Comparison of ENCODE assay signal across 29 cellular contexts in the genomic region with DNA sequence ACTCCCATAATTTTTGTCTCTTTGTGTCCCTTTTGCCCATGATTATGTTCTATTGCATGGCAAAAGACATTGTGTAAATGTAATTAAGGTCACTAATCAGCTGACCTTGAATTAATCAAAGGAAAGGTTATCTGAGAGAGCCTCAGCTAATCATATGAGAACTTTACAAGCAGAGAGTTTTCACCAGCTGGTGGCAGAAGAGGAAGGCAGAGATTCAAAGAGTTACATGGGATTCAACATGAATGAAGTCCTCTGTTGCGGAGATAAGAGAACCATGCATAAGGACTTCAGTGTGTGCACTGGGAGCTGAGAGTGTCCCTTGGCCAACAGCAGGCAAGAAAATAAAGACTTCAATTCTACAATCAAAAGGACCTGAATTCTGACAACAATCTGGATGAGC.
DNase-seq lines count a peak whose midpoint lies in the region; ATAC-seq and TF ChIP-seq lines count a peak whose summit lies in the region.
"Had no signal": no experiment of that assay in that cellular context is flagged by ENCODE, and none has a peak within 500 bp of the region (broad histone marks: within the 10 kb centered on the region; RNA-seq: fewer than 3 reads in every experiment).

No MANE protein-coding gene starts in this region.

- 69 to 75% methylated on average over 1 of the region's 1 CpG for WGBS in body of pancreas, 2 donors

- intact Hi-C loops in body of pancreas (cut with DNase I), result no loop called here

- no peak overlapping the region for H3K27ac ChIP-seq in body of pancreas
- H3K27ac ChIP-seq: ascending aorta, suprapubic skin had no signal

- no peak for TF ChIP-seq POLR2A in body of pancreas (IDR thresholded peaks at IDR 0.05)

- H3K27me3 Mint-ChIP-seq in chondrocyte (ENCODE audit: low read depth) (no peaks in the 10 kb centered on the region), neural crest cell (ENCODE audit: low read depth) (no peaks in the 10 kb centered on the region)
- H3K27me3 Mint-ChIP-seq: activated T-helper 17 cell treated with anti-CD3 and anti-CD28 coated beads, Interleukin-2, amount 50 U/mL, for 72 hours; T-helper 17 cell had no signal

- H3K9me3 ChIP-seq in body of pancreas, result no peaks in the 10 kb centered on the region
- H3K9me3 ChIP-seq: ascending aorta, suprapubic skin had no signal

- no peaks in the 10 kb centered on the region for H3K27me3 ChIP-seq in body of pancreas
- H3K27me3 ChIP-seq: ascending aorta, suprapubic skin had no signal

- no peaks in the 10 kb centered on the region for H3K36me3 ChIP-seq in body of pancreas (replicated peaks in 1 of 2; ENCODE audit: insufficient read depth in 1 of 2, low read depth in 2 of 2)
- H3K36me3 ChIP-seq: ascending aorta, suprapubic skin had no signal

- H3K4me3 Mint-ChIP-seq in chondrocyte (ENCODE audit: unreplicated experiment) (no peak overlapping the region), neural crest cell (peak overlapping the region; percentile 4)
- H3K4me3 Mint-ChIP-seq: activated CD8-positive, alpha-beta T cell treated with anti-CD3 and anti-CD28 coated beads for 36 hours; activated naive CD8-positive, alpha-beta T cell treated with anti-CD3 and anti-CD28 coated beads for 36 hours; activated T-helper 17 cell treated with anti-CD3 and anti-CD28 coated beads, Interleukin-2, amount 50 U/mL, for 72 hours; CD4-positive, CD25-positive, alpha-beta regulatory T cell; stimulated activated memory B cell treated with anti-CD40 and anti-IgM and Interleukin-4, amounts not matched to agents 10 μg/mL and 1 μg/mL and 100 μg/mL, for 72 hours; T-helper 17 cell had no signal

- TF ChIP-seq CTCF in chondrocyte (IDR thresholded peaks at IDR 0.05) (peak; percentile 49), neural crest cell (conservative IDR thresholded peaks at IDR 0.05) (no peak), body of pancreas (IDR thresholded peaks at IDR 0.05) (no peak)

- no peak overlapping the region for H3K27ac Mint-ChIP-seq in chondrocyte (ENCODE audit: unreplicated experiment)
- H3K27ac Mint-ChIP-seq in neural crest cell (ENCODE audit: unreplicated experiment), result peak overlapping the region; percentile 1
- H3K27ac Mint-ChIP-seq: activated CD8-positive, alpha-beta T cell treated with anti-CD3 and anti-CD28 coated beads for 36 hours; activated naive CD8-positive, alpha-beta T cell treated with anti-CD3 and anti-CD28 coated beads for 36 hours; activated T-helper 17 cell treated with anti-CD3 and anti-CD28 coated beads, Interleukin-2, amount 50 U/mL, for 72 hours; CD4-positive, CD25-positive, alpha-beta regulatory T cell; stimulated activated memory B cell treated with anti-CD40 and anti-IgM and Interleukin-4, amounts not matched to agents 10 μg/mL and 1 μg/mL and 100 μg/mL, for 72 hours; T-helper 17 cell had no signal

- ATAC-seq in body of pancreas, result no peak
- no peak for ATAC-seq in GM18867 (IDR thresholded peaks at IDR 0.05; ENCODE audit: unreplicated experiment)
- ATAC-seq in GM21367 (IDR thresholded peaks at IDR 0.05; ENCODE audit: unreplicated experiment), result no peak
- ATAC-seq: activated CD8-positive, alpha-beta T cell treated with anti-CD3 and anti-CD28 coated beads for 36 hours; activated T-helper 17 cell treated with anti-CD3 and anti-CD28 coated beads, Interleukin-2, amount 50 U/mL, for 72 hours; esophagus mucosa; left cardiac atrium; PC-3; sciatic nerve; stimulated activated memory B cell treated with anti-CD40 and anti-IgM and Interleukin-4, amounts not matched to agents 10 μg/mL and 1 μg/mL and 100 μg/mL, for 72 hours; T-helper 17 cell had no signal

- no peaks in the 10 kb centered on the region for H3K4me1 Mint-ChIP-seq in chondrocyte (ENCODE audit: low read depth)
- H3K4me1 Mint-ChIP-seq in neural crest cell, result peaks cover 57% of the 10 kb centered on the region
- H3K4me1 Mint-ChIP-seq: CD4-positive, CD25-positive, alpha-beta regulatory T cell had no signal

- no peaks in the 10 kb centered on the region for H3K4me1 ChIP-seq in body of pancreas
- H3K4me1 ChIP-seq: ascending aorta, suprapubic skin had no signal

- DNase-seq in EH (ENCODE audit: low read depth) (peak; percentile 9), NCI-H146 (lab: John Stamatoyannopoulos, UW) (peak; percentile 72), chondrocyte (ENCODE audit: low spot score) (no peak), neural crest cell (ENCODE audit: low read depth, low spot score) (no peak), body of pancreas (no peak)
- DNase-seq: activated CD8-positive, alpha-beta T cell treated with anti-CD3 and anti-CD28 coated beads for 36 hours; activated naive CD8-positive, alpha-beta T cell treated with anti-CD3 and anti-CD28 coated beads for 36 hours; CD4-positive, CD25-positive, alpha-beta regulatory T cell; cortex of kidney; EL; foreskin fibroblast; left cardiac atrium; mammary epithelial cell; NCI-H1092 treated with DMSO at 0.1 percent for 48 hours; NCI-H1930; NCI-H345; PC-3; SHP77 treated with DMSO at 0.1 percent for 48 hours; stimulated activated CD4-positive, alpha-beta T cell treated with anti-CD3 and anti-CD28 coated beads, Interleukin-12 subunit alpha, Interleukin-12 subunit beta, amount 100 ng/mL, for 4 hours; stimulated activated CD4-positive, alpha-beta T cell treated with anti-CD3 and anti-CD28 coated beads, Interleukin-4, amount 100 ng/mL, for 4 hours; T-helper 17 cell had no signal

- peaks cover 4% of the 10 kb centered on the region for H3K9me3 Mint-ChIP-seq in chondrocyte (ENCODE audit: low read depth)
- H3K9me3 Mint-ChIP-seq in neural crest cell, result peaks cover 5% of the 10 kb centered on the region

- H3K4me3 ChIP-seq in body of pancreas, result no peak overlapping the region
- H3K4me3 ChIP-seq: ascending aorta, suprapubic skin had no signal

- H3K36me3 Mint-ChIP-seq in chondrocyte (ENCODE audit: low read depth) (no peaks in the 10 kb centered on the region), neural crest cell (ENCODE audit: low read depth) (peaks cover under 1% of the 10 kb centered on the region)

Comparison
In these comparisons a context has a peak if more than half of its experiments do, and no peak if none do; other contexts are left out.
1. DNase-seq: peak in EH (single experiment) and NCI-H146 (single experiment); none in chondrocyte (single experiment), neural crest cell (single experiment) and body of pancreas (0 of 4).